In genomic region chr18:57078614-57079013, GRCh38 we compare ENCODE assay signal across 15 cellular contexts.
DNase-seq lines count a peak whose midpoint lies in the region; ATAC-seq, FAIRE-seq and TF ChIP-seq lines count a peak whose summit lies in the region.
"Had no signal": no experiment of that assay in that cellular context is flagged by ENCODE, and none has a peak within 500 bp of the region (broad histone marks: within the 10 kb centered on the region; RNA-seq: fewer than 3 reads in every experiment).

No MANE protein-coding gene starts in this region.

- no peaks in the 10 kb centered on the region for H3K36me3 Mint-ChIP-seq in activated naive CD8-positive, alpha-beta T cell treated with anti-CD3 and anti-CD28 coated beads, Interleukin-2, amount 50 U/mL, for 24 hours (ENCODE audit: low read depth)

- H3K4me1 Mint-ChIP-seq in activated naive CD8-positive, alpha-beta T cell treated with anti-CD3 and anti-CD28 coated beads, Interleukin-2, amount 50 U/mL, for 24 hours: peaks cover 28% of the 10 kb centered on the region

- POLR2A ChIA-PET in H1 (lab: Charles Lee; ENCODE audit: partially characterized antibody): no interaction called here

- 88% methylated on average over 9 of the region's 9 CpGs; no CpG with 5 or more reads in 1 of the 2 experiments for WGBS in H1 (ENCODE audit: extremely low coverage in 1 of 2, insufficient coverage in 1 of 2, insufficient read length in 1 of 2, insufficient replicate concordance in 2 of 2, low coverage in 1 of 2, low lambda C conversion rate in 2 of 2, missing lambda C conversion rate in 1 of 2), 2 experiments

- TF ChIP-seq EP300 in H1 (IDR thresholded peaks at IDR 0.05; ENCODE audit: borderline replicate concordance in 1 of 2, low read depth in 2 of 2, low read length in 2 of 2): no peak

- H3K4ac ChIP-seq in H1 (replicated peaks; ENCODE audit: insufficient read length, low read depth, low read length): no peak overlapping the region

- H3K9ac ChIP-seq in OCI-LY3 (ENCODE audit: low read length) (no peak overlapping the region), H1 (replicated peaks in 1 of 4; ENCODE audit: extremely low read depth in 1 of 4, low read depth in 3 of 4, low read length in 3 of 4) (no peak overlapping the region)

- H3K27ac Mint-ChIP-seq in activated naive CD8-positive, alpha-beta T cell treated with anti-CD3 and anti-CD28 coated beads, Interleukin-2, amount 50 U/mL, for 24 hours: no peak overlapping the region
- H3K27ac Mint-ChIP-seq: CD4-positive, alpha-beta T cell; GM23338; HFFc6 had no signal

- no peak overlapping the region for H4K8ac ChIP-seq in H1 (ENCODE audit: extremely low read depth, insufficient read depth, low read length)

- no peak for TF ChIP-seq POLR2A in GM12891 (IDR thresholded peaks at IDR 0.05; ENCODE audit: low read depth, low read length)
- no peak for TF ChIP-seq POLR2A in H1 (IDR thresholded peaks at IDR 0.05; ENCODE audit: control extremely low read depth in 1 of 2, low read depth in 2 of 2, low read length in 2 of 2)

- DNase-seq in GM12891 (ENCODE audit: insufficient read length, low spot score) (no peak), H1 (ENCODE audit: low read depth in 1 of 2, low spot score in 2 of 2) (no peak), NCI-H187 treated with DMSO at 0.1 percent for 48 hours (lab: John Stamatoyannopoulos, UW) (no peak), SK-N-DZ (ENCODE audit: low spot score) (no peak)
- DNase-seq in activated naive CD8-positive, alpha-beta T cell treated with anti-CD3 and anti-CD28 coated beads, Interleukin-2, amount 50 U/mL, for 24 hours: no peak
- DNase-seq: Caco-2; CD4-positive, alpha-beta T cell; H7; HFFc6 had no signal

- H4K91ac ChIP-seq in H1 (replicated peaks; ENCODE audit: insufficient read length, low read length): no peak overlapping the region

- no peak overlapping the region for H3K14ac ChIP-seq in H1 (ENCODE audit: insufficient read length)

- no peak overlapping the region for H3K18ac ChIP-seq in H1 (ENCODE audit: extremely low read depth, low read length)

- H3K27me3 Mint-ChIP-seq in activated naive CD8-positive, alpha-beta T cell treated with anti-CD3 and anti-CD28 coated beads, Interleukin-2, amount 50 U/mL, for 24 hours: peaks cover 21% of the 10 kb centered on the region

- 0 out of 2 replicates have a peak overlapping the region, but pooled peaks have one; percentile 7 for H2BK5ac ChIP-seq in H1 (ENCODE audit: low read depth, low read length)

- ATAC-seq in activated naive CD8-positive, alpha-beta T cell treated with anti-CD3 and anti-CD28 coated beads, Interleukin-2, amount 50 U/mL, for 24 hours: no peak
- ATAC-seq: HCT116 had no signal

- H2AK5ac ChIP-seq in H1 (ENCODE audit: low read depth, low read length): no peak overlapping the region; the same call in 1 of the 2 replicates

- H3K79me2 ChIP-seq in OCI-LY3 (ENCODE audit: low read length) (no peaks in the 10 kb centered on the region), H1 (ENCODE audit: control insufficient read depth in 1 of 2, insufficient read depth in 2 of 2, low read length in 2 of 2) (no peaks in the 10 kb centered on the region)

- 0 out of 2 replicates have a peak overlapping the region, but pooled peaks have one; percentile 65 for H2BK15ac ChIP-seq in H1 (ENCODE audit: low read length)

- FAIRE-seq in GM12891 (lab: Jason Lieb, UNC) (peak; percentile 70), H1 (lab: Jason Lieb, UNC) (no peak)
- FAIRE-seq: G401.6 had no signal

- H3K79me1 ChIP-seq in H1 (ENCODE audit: low read depth, low read length): no peaks in the 10 kb centered on the region

- H2AFZ ChIP-seq in OCI-LY3 (ENCODE audit: low read depth, low read length) (no peak overlapping the region), H1 (ENCODE audit: low read length) (no peak overlapping the region)

- H3K23me2 ChIP-seq in H1 (ENCODE audit: low read depth, low read length): no peaks in the 10 kb centered on the region

- no peak overlapping the region for H3K23ac ChIP-seq in H1 (ENCODE audit: insufficient read length)

- H2BK20ac ChIP-seq in H1 (ENCODE audit: low read length): peak overlapping the region; percentile 55; the same call in 1 of the 2 replicates

- H3K27me3 ChIP-seq in OCI-LY3 (ENCODE audit: low read depth, low read length) (peaks cover 47% of the 10 kb centered on the region), H1 (replicated peaks in 1 of 4; ENCODE audit: control insufficient read depth in 3 of 4, extremely low read depth in 1 of 4, insufficient read depth in 3 of 4, low read length in 3 of 4) (no peaks in the 10 kb centered on the region)

- H3K36me3 ChIP-seq in OCI-LY3 (replicated peaks; ENCODE audit: low read depth, low read length): peaks cover 19% of the 10 kb centered on the region
- H3K36me3 ChIP-seq in H1 (ENCODE audit: control insufficient read depth in 2 of 4, insufficient read depth in 4 of 4, low read length in 3 of 4): no peaks in the 10 kb centered on the region

- H3K27ac ChIP-seq in OCI-LY3 (ENCODE audit: low read length): no peak overlapping the region; the same call in 1 of the 2 replicates
- no peak overlapping the region for H3K27ac ChIP-seq in H1 (ENCODE audit: low read depth, low read length)
- H3K27ac ChIP-seq: C4-2B, HL-60 had no signal

- no peak overlapping the region for H3K4me3 Mint-ChIP-seq in activated naive CD8-positive, alpha-beta T cell treated with anti-CD3 and anti-CD28 coated beads, Interleukin-2, amount 50 U/mL, for 24 hours
- H3K4me3 Mint-ChIP-seq: CD4-positive, alpha-beta T cell; GM23338; HFFc6 had no signal

- H3K4me1 ChIP-seq in OCI-LY3 (ENCODE audit: low read length): peaks cover 86% of the 10 kb centered on the region
- peaks cover 0 to 21% (median 7%) of the 10 kb centered on the region in 4 experiments; a peak in 4 of 7 replicates for H3K4me1 ChIP-seq in H1 (replicated peaks in 1 of 4; ENCODE audit: control insufficient read depth in 3 of 4, insufficient read depth in 4 of 4, low read length in 3 of 4)
- H3K4me1 ChIP-seq: Caco-2 had no signal

- H3K56ac ChIP-seq in H1 (replicated peaks; ENCODE audit: insufficient read length, low read depth, low read length): no peak overlapping the region

- H4K20me1 ChIP-seq in OCI-LY3 (ENCODE audit: insufficient read depth, low read length) (no peaks in the 10 kb centered on the region), H1 (replicated peaks in 1 of 2; ENCODE audit: control insufficient read depth in 1 of 2, insufficient read depth in 2 of 2, low read length in 2 of 2) (no peaks in the 10 kb centered on the region)

- no peak for TF ChIP-seq CTCF in OCI-LY3 (IDR thresholded peaks at IDR 0.05; ENCODE audit: low read depth, low read length)
- TF ChIP-seq CTCF in H1 (IDR thresholded peaks at IDR 0.05; ENCODE audit: control extremely low read depth in 1 of 3, insufficient read depth in 1 of 3, low read depth in 1 of 3, low read length in 3 of 3): no peak

- H3K9me3 ChIP-seq in OCI-LY3 (ENCODE audit: insufficient read depth, low read length) (peaks cover 14% of the 10 kb centered on the region; the same call in 1 of the 2 replicates), H1 (ENCODE audit: insufficient read depth in 2 of 2, low read depth in 1 of 2, low read length in 1 of 2) (no peaks in the 10 kb centered on the region)
- H3K9me3 ChIP-seq: Caco-2 had no signal

- H3K4me2 ChIP-seq in OCI-LY3 (ENCODE audit: low read length) (peak overlapping the region; percentile 68), H1 (ENCODE audit: insufficient read depth in 1 of 2, low read depth in 2 of 2, low read length in 2 of 2) (no peak overlapping the region)
- H3K4me2 ChIP-seq: GM23338 had no signal

- no peak overlapping the region for H2BK120ac ChIP-seq in H1 (replicated peaks; ENCODE audit: low read depth, low read length)

- CTCF ChIA-PET in H1 (lab: Charles Lee; ENCODE audit: partially characterized antibody): no interaction called here

- no peak for TF ChIP-seq RAD21 in H1 (IDR thresholded peaks at IDR 0.05 in 1 of 2, conservative IDR thresholded peaks at IDR 0.05 in 1 of 2; ENCODE audit: low read depth in 2 of 2, low read length in 2 of 2)

- H3K9me3 Mint-ChIP-seq in activated naive CD8-positive, alpha-beta T cell treated with anti-CD3 and anti-CD28 coated beads, Interleukin-2, amount 50 U/mL, for 24 hours: peaks cover 3% of the 10 kb centered on the region
- H3K9me3 Mint-ChIP-seq: CD4-positive, alpha-beta T cell; GM23338; HFFc6 had no signal

- no peak overlapping the region for H4K5ac ChIP-seq in H1 (ENCODE audit: insufficient read length, low read depth, low read length)

- H2BK12ac ChIP-seq in H1 (ENCODE audit: low read depth, low read length): peak overlapping the region; percentile 71; the same call in 1 of the 2 replicates

- no peak overlapping the region for H3K4me3 ChIP-seq in OCI-LY3 (ENCODE audit: low read length)
- H3K4me3 ChIP-seq in H1 (ENCODE audit: extremely low read depth in 1 of 4, insufficient read depth in 2 of 4, low read depth in 3 of 4, low read length in 4 of 4): no peak overlapping the region
- H3K4me3 ChIP-seq: GM23338 had no signal

TF ChIP-seq in GM12891, 5 proteins besides CTCF, POLR2A, EP300 and RAD21:
- TF ChIP-seq PAX5 (IDR thresholded peaks at IDR 0.05; ENCODE audit: insufficient read depth, low read length, severe bottlenecking): no peak
- no peak for TF ChIP-seq TAF1 (IDR thresholded peaks at IDR 0.05; ENCODE audit: low read depth, low read length)
- no peak for TF ChIP-seq POU2F2 (IDR thresholded peaks at IDR 0.05; ENCODE audit: low read depth, low read length)
- TF ChIP-seq SPI1 (IDR thresholded peaks at IDR 0.05; ENCODE audit: low read depth, low read length): no peak
- TF ChIP-seq POLR2AphosphoS5 (IDR thresholded peaks at IDR 0.05; ENCODE audit: low read depth, low read length): no peak

TF ChIP-seq in H1, 55 proteins besides CTCF, POLR2A, EP300 and RAD21:
- TF ChIP-seq SIRT6 (IDR thresholded peaks at IDR 0.05; ENCODE audit: low read length): no peak
- no peak for TF ChIP-seq SP4 (IDR thresholded peaks at IDR 0.05; ENCODE audit: low read length)
- TF ChIP-seq ZNF274 (IDR thresholded peaks at IDR 0.05; ENCODE audit: borderline replicate concordance, extremely low read depth, low read length): no peak
- no peak for TF ChIP-seq RNF2 (IDR thresholded peaks at IDR 0.05; ENCODE audit: borderline replicate concordance, low read depth, low read length, missing control alignments, poor library complexity, severe bottlenecking)
- TF ChIP-seq SIN3A (conservative IDR thresholded peaks at IDR 0.05 in 1 of 2, IDR thresholded peaks at IDR 0.05 in 1 of 2; ENCODE audit: low read depth in 1 of 2, low read length in 2 of 2): no peak
- TF ChIP-seq EGR1 (IDR thresholded peaks at IDR 0.05; ENCODE audit: borderline replicate concordance, low read depth, low read length): no peak
- TF ChIP-seq KDM5A (IDR thresholded peaks at IDR 0.05; ENCODE audit: low read length): no peak
- TF ChIP-seq CHD2 (IDR thresholded peaks at IDR 0.05; ENCODE audit: low read length): no peak
